In the genomic region with DNA sequence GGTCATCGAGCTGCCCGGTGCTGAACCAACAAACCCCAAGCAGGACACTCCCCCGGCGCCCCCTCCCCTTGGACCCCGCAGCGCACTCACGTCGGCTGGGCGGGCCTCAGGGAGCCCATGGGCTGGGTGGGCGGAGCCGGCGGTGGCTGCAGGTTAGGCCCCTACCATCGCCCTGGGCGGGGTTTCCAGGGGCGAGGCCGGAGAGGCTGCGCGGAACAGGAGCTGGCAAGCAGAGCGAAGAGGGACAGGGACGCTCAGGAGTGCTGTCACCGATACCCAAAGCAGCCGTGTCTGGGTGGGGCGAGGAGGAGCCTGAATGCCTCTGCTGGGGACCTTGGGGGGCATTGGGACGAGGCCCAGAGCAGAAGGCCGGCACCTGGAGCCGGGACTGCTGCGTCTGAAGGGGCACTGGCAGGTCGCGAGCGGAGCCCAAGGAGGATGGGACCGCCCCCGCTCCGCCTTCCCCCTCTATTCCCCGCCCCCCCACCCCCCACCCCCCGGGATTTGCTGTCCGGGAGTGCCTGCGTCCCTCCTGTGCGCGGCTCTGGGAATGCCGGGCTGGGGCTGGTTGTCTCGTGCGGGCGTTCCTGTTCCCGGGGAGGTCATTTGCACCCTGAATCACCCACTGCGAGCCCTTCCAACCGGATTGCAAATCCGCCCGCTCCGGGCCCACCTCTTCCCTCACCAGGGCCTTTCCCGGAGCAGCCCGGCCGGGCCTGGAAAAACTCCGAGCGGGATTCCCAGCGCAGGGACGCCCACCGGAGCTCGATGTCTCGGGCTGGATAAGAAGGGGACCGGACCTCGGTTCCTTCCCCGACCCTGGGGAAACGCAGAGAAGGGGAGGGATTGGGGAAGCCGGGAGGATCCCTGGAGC, we compare ENCODE assay signal across 8 cellular contexts. TPM values are rescaled to one million over a fixed set of nuclear protein-coding genes. Genes with fewer than 3 reads are reported as not detected.
DNase-seq lines count a peak whose midpoint lies in the region; ATAC-seq and TF ChIP-seq lines count a peak whose summit lies in the region.

No MANE protein-coding gene starts in this region.

- no peaks in the 10 kb centered on the region for H3K9me3 Mint-ChIP-seq in activated CD4-positive, alpha-beta memory T cell treated with anti-CD3 and anti-CD28 coated beads, Interleukin-2, amount 10 ng/mL, durations not matched to agents 7 days and 5 days
- H3K9me3 Mint-ChIP-seq in mesothelial cell of epicardium, result no peaks in the 10 kb centered on the region

- H3K36me3 ChIP-seq in effector memory CD4-positive, alpha-beta T cell (ENCODE audit: control insufficient read depth, insufficient read depth, low read length), result no peaks in the 10 kb centered on the region

- H3K27me3 Mint-ChIP-seq in activated CD4-positive, alpha-beta memory T cell treated with anti-CD3 and anti-CD28 coated beads, Interleukin-2, amount 10 ng/mL, durations not matched to agents 7 days and 5 days, result no peaks in the 10 kb centered on the region
- peaks cover 64% of the 10 kb centered on the region for H3K27me3 Mint-ChIP-seq in mesothelial cell of epicardium (ENCODE audit: low read depth)

- H3K36me3 Mint-ChIP-seq in activated CD4-positive, alpha-beta memory T cell treated with anti-CD3 and anti-CD28 coated beads, Interleukin-2, amount 10 ng/mL, durations not matched to agents 7 days and 5 days (ENCODE audit: low read depth), result peaks cover 24% of the 10 kb centered on the region
- peaks cover 3% of the 10 kb centered on the region for H3K36me3 Mint-ChIP-seq in mesothelial cell of epicardium

- H3K27me3 ChIP-seq in effector memory CD4-positive, alpha-beta T cell (replicated peaks; ENCODE audit: control insufficient read depth, insufficient read depth, low read length, poor library complexity, severe bottlenecking), result no peaks in the 10 kb centered on the region

- no peak for TF ChIP-seq CTCF in mesothelial cell of epicardium (IDR thresholded peaks at IDR 0.05; ENCODE audit: unreplicated experiment)

- POLR2A ChIA-PET in activated CD4-positive, alpha-beta memory T cell treated with anti-CD3 and anti-CD28 coated beads, Interleukin-2, amount 10 ng/mL, durations not matched to agents 7 days and 5 days (lab: Charles Lee), result interaction anchor here (0.7 to 1.7 kb wide), 6 partner anchors 15 to 206 kb away, joined by 3 to 5 read pairs (median 3); a partner anchor contains a TSS

- peak; percentile 51 for ATAC-seq in HG03159 (IDR thresholded peaks at IDR 0.05; ENCODE audit: unreplicated experiment)

- H3K4me3 ChIP-seq in effector memory CD4-positive, alpha-beta T cell (ENCODE audit: insufficient read depth, low read depth, low read length, poor library complexity, severe bottlenecking), result peak overlapping the region; percentile 77

- H3K4me1 Mint-ChIP-seq in activated CD4-positive, alpha-beta memory T cell treated with anti-CD3 and anti-CD28 coated beads, Interleukin-2, amount 10 ng/mL, durations not matched to agents 7 days and 5 days, result peaks cover 31% of the 10 kb centered on the region
- peaks cover 23% of the 10 kb centered on the region for H3K4me1 Mint-ChIP-seq in mesothelial cell of epicardium

- H3K4me1 ChIP-seq in effector memory CD4-positive, alpha-beta T cell (ENCODE audit: control insufficient read depth, insufficient read depth, low read length, poor library complexity, severe bottlenecking), result peaks cover 21% of the 10 kb centered on the region

- CTCF ChIA-PET in activated CD4-positive, alpha-beta memory T cell treated with anti-CD3 and anti-CD28 coated beads, Interleukin-2, amount 10 ng/mL, durations not matched to agents 7 days and 5 days (lab: Charles Lee), result no interaction called here

- H3K27ac ChIP-seq in effector memory CD4-positive, alpha-beta T cell (ENCODE audit: insufficient read depth, low read length, poor library complexity, severe bottlenecking), result no peak overlapping the region

- H3K4me3 Mint-ChIP-seq in activated CD4-positive, alpha-beta memory T cell treated with anti-CD3 and anti-CD28 coated beads, Interleukin-2, amount 10 ng/mL, durations not matched to agents 7 days and 5 days, result peak overlapping the region; percentile 88
- H3K4me3 Mint-ChIP-seq in mesothelial cell of epicardium, result peak overlapping the region; percentile 71

- DNase-seq in DMS 273 (lab: John Stamatoyannopoulos, UW; ENCODE audit: unreplicated experiment) (peak; percentile 83), DMS 273 treated with DMSO at 0.1 percent for 48 hours (lab: John Stamatoyannopoulos, UW) (no peak), NCI-H748 treated with DMSO at 0.1 percent for 48 hours (lab: John Stamatoyannopoulos, UW) (peak; percentile 68), mesothelial cell of epicardium (ENCODE audit: low spot score in 2 of 2, unreplicated experiment in 2 of 2) (peak in 1 of 2 experiments; percentile 77)
- peak; percentile 88 for DNase-seq in activated CD4-positive, alpha-beta memory T cell treated with anti-CD3 and anti-CD28 coated beads, Interleukin-2, amount 10 ng/mL, durations not matched to agents 7 days and 5 days
- peak; percentile 54 to 68 (median 66) for DNase-seq in effector memory CD4-positive, alpha-beta T cell
- peak; percentile 34 to 50 for DNase-seq in stimulated activated CD8-positive, alpha-beta memory T cell treated with anti-CD3 and anti-CD28 coated beads, Interleukin-7, amount 100 ng/mL, for 1 hour (ENCODE audit: low read depth in 2 of 2)

- peak overlapping the region; percentile 66 for H3K27ac Mint-ChIP-seq in activated CD4-positive, alpha-beta memory T cell treated with anti-CD3 and anti-CD28 coated beads, Interleukin-2, amount 10 ng/mL, durations not matched to agents 7 days and 5 days
- peak overlapping the region; percentile 25 for H3K27ac Mint-ChIP-seq in mesothelial cell of epicardium

- H3K9me3 ChIP-seq in effector memory CD4-positive, alpha-beta T cell (ENCODE audit: control insufficient read depth, low read length), result no peaks in the 10 kb centered on the region

RNA-seq across cellular contexts. Expression of a gene that starts 0.9 kb away (rescaled TPM):
- total RNA-seq in activated CD4-positive, alpha-beta memory T cell treated with anti-CD3 and anti-CD28 coated beads, Interleukin-2, amount 10 ng/mL, durations not matched to agents 7 days and 5 days, result 10 to 100 TPM; 81.4 to 84.4 TPM
- total RNA-seq in mesothelial cell of epicardium, result 14.5 to 16.8 TPM (median 14.8 TPM) in 3 replicates

RNA-seq across cellular contexts. Expression of a gene that starts 58.8 kb away (rescaled TPM):
- total RNA-seq in activated CD4-positive, alpha-beta memory T cell treated with anti-CD3 and anti-CD28 coated beads, Interleukin-2, amount 10 ng/mL, durations not matched to agents 7 days and 5 days, result 10 to 100 TPM; 62.7 to 63.5 TPM
- 27.5 to 40.0 TPM (median 33.2 TPM) in 3 replicates for total RNA-seq in mesothelial cell of epicardium
